Comparison of ENCODE assay signal across 27 cellular contexts in genomic region chr6:167569041-167569805, GRCh38.
DNase-seq lines count a peak whose midpoint lies in the region; TF ChIP-seq lines count a peak whose summit lies in the region.
"Had no signal": no experiment of that assay in that cellular context is flagged by ENCODE, and none has a peak within 500 bp of the region (broad histone marks: within the 10 kb centered on the region; RNA-seq: fewer than 3 reads in every experiment).

No MANE protein-coding gene starts in this region.

- intact Hi-C loops in activated CD4-positive, alpha-beta memory T cell treated with anti-CD3 and anti-CD28 coated beads for 36 hours (cut with micrococcal nuclease) = no loop called here
- intact Hi-C loops in posterior vena cava (cut with DNase I) = no loop called here
- intact Hi-C loops in vagina (cut with DNase I) = no loop called here

- no peaks in the 10 kb centered on the region for H4K20me1 ChIP-seq in hepatocyte (ENCODE audit: insufficient read depth, poor library complexity, severe bottlenecking)

- no peak overlapping the region for H3K4me3 Mint-ChIP-seq in activated CD4-positive, alpha-beta memory T cell treated with anti-CD3 and anti-CD28 coated beads, Interleukin-2, amount 10 ng/mL, durations not matched to agents 7 days and 5 days
- no peak overlapping the region for H3K4me3 Mint-ChIP-seq in activated CD4-positive, alpha-beta memory T cell treated with anti-CD3 and anti-CD28 coated beads for 36 hours
- H3K4me3 Mint-ChIP-seq: B cell; CD8-positive, alpha-beta memory T cell; HFFc6 had no signal

- POLR2A ChIA-PET in activated CD4-positive, alpha-beta memory T cell treated with anti-CD3 and anti-CD28 coated beads, Interleukin-2, amount 10 ng/mL, durations not matched to agents 7 days and 5 days (lab: Charles Lee) = no interaction called here
- POLR2A ChIA-PET in activated CD4-positive, alpha-beta memory T cell treated with anti-CD3 and anti-CD28 coated beads for 36 hours (lab: Charles Lee) = no interaction called here

- H3K4me1 ChIP-seq in vagina (peaks cover 30% of the 10 kb centered on the region), hepatocyte (ENCODE audit: insufficient read depth) (peaks cover 6% of the 10 kb centered on the region)
- H3K4me1 ChIP-seq: HAP-1 had no signal

- peak; percentile 7 for DNase-seq in activated CD4-positive, alpha-beta memory T cell treated with anti-CD3 and anti-CD28 coated beads, Interleukin-2, amount 10 ng/mL, durations not matched to agents 7 days and 5 days
- no peak for DNase-seq in activated CD4-positive, alpha-beta memory T cell treated with anti-CD3 and anti-CD28 coated beads for 36 hours
- DNase-seq in iPS-NIHi11 (ENCODE audit: low spot score) = peak; percentile 5
- peak; percentile 75 for DNase-seq in posterior vena cava (ENCODE audit: low spot score)
- DNase-seq in vagina (ENCODE audit: extremely low spot score in 2 of 2) = peak; percentile 32 to 72
- no peak for DNase-seq in hepatocyte (ENCODE audit: low spot score)
- DNase-seq in DMS53 (lab: John Stamatoyannopoulos, UW) = no peak
- DNase-seq in iPS-NIHi7 (ENCODE audit: extremely low spot score) = no peak
- DNase-seq: CD8-positive, alpha-beta memory T cell; DND-41; HFFc6; Karpas-422; NCI-H1092; NCI-H1417 treated with DMSO at 0.1 percent for 48 hours; NCI-H1694 treated with DMSO at 0.1 percent for 48 hours; NCI-H2081; NCI-H2227 treated with DMSO at 0.1 percent for 48 hours; NCI-H526 treated with DMSO at 0.1 percent for 48 hours; PC-9; Right ventricle myocardium superior; RPMI8226 had no signal

- H3K4me3 ChIP-seq in vagina (no peak overlapping the region), hepatocyte (no peak overlapping the region)
- H3K4me3 ChIP-seq: HAP-1, PC-9, SJSA1 had no signal

- H3K27me3 ChIP-seq in vagina (no peaks in the 10 kb centered on the region), hepatocyte (no peaks in the 10 kb centered on the region)
- H3K27me3 ChIP-seq: SJSA1 had no signal

- H3K27ac ChIP-seq in vagina (no peak overlapping the region), hepatocyte (no peak overlapping the region)
- H3K27ac ChIP-seq: 22Rv1, C4-2B, HL-60, PC-9 had no signal

- H3K36me3 ChIP-seq in vagina = no peaks in the 10 kb centered on the region
- no peaks in the 10 kb centered on the region for H3K36me3 ChIP-seq in hepatocyte (replicated peaks; ENCODE audit: insufficient read depth, low read depth)
- H3K36me3 ChIP-seq: HAP-1 had no signal

- H3K4me2 ChIP-seq in hepatocyte = no peak overlapping the region
- H3K4me2 ChIP-seq: PC-9 had no signal

- H2AFZ ChIP-seq in hepatocyte = no peak overlapping the region
- H2AFZ ChIP-seq: PC-9 had no signal

- H3K27me3 Mint-ChIP-seq in activated CD4-positive, alpha-beta memory T cell treated with anti-CD3 and anti-CD28 coated beads, Interleukin-2, amount 10 ng/mL, durations not matched to agents 7 days and 5 days = no peaks in the 10 kb centered on the region
- no peaks in the 10 kb centered on the region for H3K27me3 Mint-ChIP-seq in activated CD4-positive, alpha-beta memory T cell treated with anti-CD3 and anti-CD28 coated beads for 36 hours
- H3K27me3 Mint-ChIP-seq: B cell had no signal

- H3K9me3 Mint-ChIP-seq in activated CD4-positive, alpha-beta memory T cell treated with anti-CD3 and anti-CD28 coated beads, Interleukin-2, amount 10 ng/mL, durations not matched to agents 7 days and 5 days = no peaks in the 10 kb centered on the region
- H3K9me3 Mint-ChIP-seq in activated CD4-positive, alpha-beta memory T cell treated with anti-CD3 and anti-CD28 coated beads for 36 hours = no peaks in the 10 kb centered on the region

- H3K9me3 ChIP-seq in vagina (no peaks in the 10 kb centered on the region), hepatocyte (ENCODE audit: low read depth) (no peaks in the 10 kb centered on the region)
- H3K9me3 ChIP-seq: HAP-1, SJSA1 had no signal

- no peaks in the 10 kb centered on the region for H3K79me2 ChIP-seq in hepatocyte

- 95% methylated on average over 31 of the region's 31 CpGs for WGBS in hepatocyte (ENCODE audit: low lambda C conversion rate, missing lambda C conversion rate)

- TF ChIP-seq POLR2A in vagina (IDR thresholded peaks at IDR 0.05) = no peak

- CTCF ChIA-PET in activated CD4-positive, alpha-beta memory T cell treated with anti-CD3 and anti-CD28 coated beads, Interleukin-2, amount 10 ng/mL, durations not matched to agents 7 days and 5 days (lab: Charles Lee) = no interaction called here
- CTCF ChIA-PET in activated CD4-positive, alpha-beta memory T cell treated with anti-CD3 and anti-CD28 coated beads for 36 hours (lab: Charles Lee) = no interaction called here

- no peaks in the 10 kb centered on the region for H3K9me2 ChIP-seq in hepatocyte (replicated peaks; ENCODE audit: insufficient read depth)

- no peaks in the 10 kb centered on the region for H3K4me1 Mint-ChIP-seq in activated CD4-positive, alpha-beta memory T cell treated with anti-CD3 and anti-CD28 coated beads, Interleukin-2, amount 10 ng/mL, durations not matched to agents 7 days and 5 days
- H3K4me1 Mint-ChIP-seq in activated CD4-positive, alpha-beta memory T cell treated with anti-CD3 and anti-CD28 coated beads for 36 hours (ENCODE audit: low read depth) = no peaks in the 10 kb centered on the region
- H3K4me1 Mint-ChIP-seq: B cell; CD8-positive, alpha-beta memory T cell had no signal

- H3K27ac Mint-ChIP-seq in activated CD4-positive, alpha-beta memory T cell treated with anti-CD3 and anti-CD28 coated beads, Interleukin-2, amount 10 ng/mL, durations not matched to agents 7 days and 5 days = no peak overlapping the region
- no peak overlapping the region for H3K27ac Mint-ChIP-seq in activated CD4-positive, alpha-beta memory T cell treated with anti-CD3 and anti-CD28 coated beads for 36 hours
- H3K27ac Mint-ChIP-seq: B cell; CD8-positive, alpha-beta memory T cell; HFFc6 had no signal

- no peak for TF ChIP-seq CTCF in vagina (IDR thresholded peaks at IDR 0.05)
- TF ChIP-seq CTCF in hepatocyte (IDR thresholded peaks at IDR 0.05; ENCODE audit: poor library complexity) = no peak

- no peaks in the 10 kb centered on the region for H3K36me3 Mint-ChIP-seq in activated CD4-positive, alpha-beta memory T cell treated with anti-CD3 and anti-CD28 coated beads, Interleukin-2, amount 10 ng/mL, durations not matched to agents 7 days and 5 days (ENCODE audit: low read depth)
- H3K36me3 Mint-ChIP-seq in activated CD4-positive, alpha-beta memory T cell treated with anti-CD3 and anti-CD28 coated beads for 36 hours = no peaks in the 10 kb centered on the region
- H3K36me3 Mint-ChIP-seq: CD8-positive, alpha-beta memory T cell had no signal

Comparison
In these comparisons a context has a peak if more than half of its experiments do, and no peak if none do; other contexts are left out.
1. DNase-seq: peak in activated CD4-positive, alpha-beta memory T cell treated with anti-CD3 and anti-CD28 coated beads, Interleukin-2, amount 10 ng/mL, durations not matched to agents 7 days and 5 days (single experiment), iPS-NIHi11 (single experiment), posterior vena cava (single experiment) and vagina (2 of 2); none in activated CD4-positive, alpha-beta memory T cell treated with anti-CD3 and anti-CD28 coated beads for 36 hours (single experiment), hepatocyte (single experiment), DMS53 (single experiment) and iPS-NIHi7 (single experiment).